In genomic region chr2:219160186-219161017, GRCh38 we compare ENCODE assay signal across 1 cellular context.
TF ChIP-seq lines count a peak whose summit lies in the region.

Gene NHEJ1 (minus strand): TSS chr2:219160815. CDS start chr2:219158362, 2,453 bp downstream.

TF ChIP-seq in K562, 482 proteins besides CTCF, POLR2A, EP300 and RAD21 (continued from another document and continues in another):
- TF ChIP-seq, protein P1, sequence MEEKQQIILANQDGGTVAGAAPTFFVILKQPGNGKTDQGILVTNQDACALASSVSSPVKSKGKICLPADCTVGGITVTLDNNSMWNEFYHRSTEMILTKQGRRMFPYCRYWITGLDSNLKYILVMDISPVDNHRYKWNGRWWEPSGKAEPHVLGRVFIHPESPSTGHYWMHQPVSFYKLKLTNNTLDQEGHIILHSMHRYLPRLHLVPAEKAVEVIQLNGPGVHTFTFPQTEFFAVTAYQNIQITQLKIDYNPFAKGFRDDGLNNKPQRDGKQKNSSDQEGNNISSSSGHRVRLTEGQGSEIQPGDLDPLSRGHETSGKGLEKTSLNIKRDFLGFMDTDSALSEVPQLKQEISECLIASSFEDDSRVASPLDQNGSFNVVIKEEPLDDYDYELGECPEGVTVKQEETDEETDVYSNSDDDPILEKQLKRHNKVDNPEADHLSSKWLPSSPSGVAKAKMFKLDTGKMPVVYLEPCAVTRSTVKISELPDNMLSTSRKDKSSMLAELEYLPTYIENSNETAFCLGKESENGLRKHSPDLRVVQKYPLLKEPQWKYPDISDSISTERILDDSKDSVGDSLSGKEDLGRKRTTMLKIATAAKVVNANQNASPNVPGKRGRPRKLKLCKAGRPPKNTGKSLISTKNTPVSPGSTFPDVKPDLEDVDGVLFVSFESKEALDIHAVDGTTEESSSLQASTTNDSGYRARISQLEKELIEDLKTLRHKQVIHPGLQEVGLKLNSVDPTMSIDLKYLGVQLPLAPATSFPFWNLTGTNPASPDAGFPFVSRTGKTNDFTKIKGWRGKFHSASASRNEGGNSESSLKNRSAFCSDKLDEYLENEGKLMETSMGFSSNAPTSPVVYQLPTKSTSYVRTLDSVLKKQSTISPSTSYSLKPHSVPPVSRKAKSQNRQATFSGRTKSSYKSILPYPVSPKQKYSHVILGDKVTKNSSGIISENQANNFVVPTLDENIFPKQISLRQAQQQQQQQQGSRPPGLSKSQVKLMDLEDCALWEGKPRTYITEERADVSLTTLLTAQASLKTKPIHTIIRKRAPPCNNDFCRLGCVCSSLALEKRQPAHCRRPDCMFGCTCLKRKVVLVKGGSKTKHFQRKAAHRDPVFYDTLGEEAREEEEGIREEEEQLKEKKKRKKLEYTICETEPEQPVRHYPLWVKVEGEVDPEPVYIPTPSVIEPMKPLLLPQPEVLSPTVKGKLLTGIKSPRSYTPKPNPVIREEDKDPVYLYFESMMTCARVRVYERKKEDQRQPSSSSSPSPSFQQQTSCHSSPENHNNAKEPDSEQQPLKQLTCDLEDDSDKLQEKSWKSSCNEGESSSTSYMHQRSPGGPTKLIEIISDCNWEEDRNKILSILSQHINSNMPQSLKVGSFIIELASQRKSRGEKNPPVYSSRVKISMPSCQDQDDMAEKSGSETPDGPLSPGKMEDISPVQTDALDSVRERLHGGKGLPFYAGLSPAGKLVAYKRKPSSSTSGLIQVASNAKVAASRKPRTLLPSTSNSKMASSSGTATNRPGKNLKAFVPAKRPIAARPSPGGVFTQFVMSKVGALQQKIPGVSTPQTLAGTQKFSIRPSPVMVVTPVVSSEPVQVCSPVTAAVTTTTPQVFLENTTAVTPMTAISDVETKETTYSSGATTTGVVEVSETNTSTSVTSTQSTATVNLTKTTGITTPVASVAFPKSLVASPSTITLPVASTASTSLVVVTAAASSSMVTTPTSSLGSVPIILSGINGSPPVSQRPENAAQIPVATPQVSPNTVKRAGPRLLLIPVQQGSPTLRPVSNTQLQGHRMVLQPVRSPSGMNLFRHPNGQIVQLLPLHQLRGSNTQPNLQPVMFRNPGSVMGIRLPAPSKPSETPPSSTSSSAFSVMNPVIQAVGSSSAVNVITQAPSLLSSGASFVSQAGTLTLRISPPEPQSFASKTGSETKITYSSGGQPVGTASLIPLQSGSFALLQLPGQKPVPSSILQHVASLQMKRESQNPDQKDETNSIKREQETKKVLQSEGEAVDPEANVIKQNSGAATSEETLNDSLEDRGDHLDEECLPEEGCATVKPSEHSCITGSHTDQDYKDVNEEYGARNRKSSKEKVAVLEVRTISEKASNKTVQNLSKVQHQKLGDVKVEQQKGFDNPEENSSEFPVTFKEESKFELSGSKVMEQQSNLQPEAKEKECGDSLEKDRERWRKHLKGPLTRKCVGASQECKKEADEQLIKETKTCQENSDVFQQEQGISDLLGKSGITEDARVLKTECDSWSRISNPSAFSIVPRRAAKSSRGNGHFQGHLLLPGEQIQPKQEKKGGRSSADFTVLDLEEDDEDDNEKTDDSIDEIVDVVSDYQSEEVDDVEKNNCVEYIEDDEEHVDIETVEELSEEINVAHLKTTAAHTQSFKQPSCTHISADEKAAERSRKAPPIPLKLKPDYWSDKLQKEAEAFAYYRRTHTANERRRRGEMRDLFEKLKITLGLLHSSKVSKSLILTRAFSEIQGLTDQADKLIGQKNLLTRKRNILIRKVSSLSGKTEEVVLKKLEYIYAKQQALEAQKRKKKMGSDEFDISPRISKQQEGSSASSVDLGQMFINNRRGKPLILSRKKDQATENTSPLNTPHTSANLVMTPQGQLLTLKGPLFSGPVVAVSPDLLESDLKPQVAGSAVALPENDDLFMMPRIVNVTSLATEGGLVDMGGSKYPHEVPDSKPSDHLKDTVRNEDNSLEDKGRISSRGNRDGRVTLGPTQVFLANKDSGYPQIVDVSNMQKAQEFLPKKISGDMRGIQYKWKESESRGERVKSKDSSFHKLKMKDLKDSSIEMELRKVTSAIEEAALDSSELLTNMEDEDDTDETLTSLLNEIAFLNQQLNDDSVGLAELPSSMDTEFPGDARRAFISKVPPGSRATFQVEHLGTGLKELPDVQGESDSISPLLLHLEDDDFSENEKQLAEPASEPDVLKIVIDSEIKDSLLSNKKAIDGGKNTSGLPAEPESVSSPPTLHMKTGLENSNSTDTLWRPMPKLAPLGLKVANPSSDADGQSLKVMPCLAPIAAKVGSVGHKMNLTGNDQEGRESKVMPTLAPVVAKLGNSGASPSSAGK (IDR thresholded peaks at IDR 0.05), result peak; percentile 77
- TF ChIP-seq SRSF1 (IDR thresholded peaks at IDR 0.05; ENCODE audit: low read depth, low read length) (no peak), BMI1 (IDR thresholded peaks at IDR 0.05; ENCODE audit: low read length) (no peak), MXI1 (IDR thresholded peaks at IDR 0.05; ENCODE audit: low read depth, low read length) (no peak), POLR3G (IDR thresholded peaks at IDR 0.05; ENCODE audit: extremely low read depth, insufficient read length, insufficient replicate concordance) (no peak), ZNF41 (CRISPR knock-in tag; conservative IDR thresholded peaks at IDR 0.05) (no peak), ZNF282 (CRISPR knock-in tag; IDR thresholded peaks at IDR 0.05) (no peak), ATF1 (CRISPR knock-in tag; IDR thresholded peaks at IDR 0.05) (no peak), ATF1 (tag; IDR thresholded peaks at IDR 0.05) (no peak), ZBTB17 (CRISPR knock-in tag; IDR thresholded peaks at IDR 0.05) (no peak), PHB (CRISPR knock-in tag; IDR thresholded peaks at IDR 0.05) (no peak), CXXC5 (CRISPR knock-in tag; IDR thresholded peaks at IDR 0.05) (peak; percentile 42), ZNF316 (IDR thresholded peaks at IDR 0.05) (no peak), POLR3A (IDR thresholded peaks at IDR 0.05; ENCODE audit: borderline replicate concordance, extremely low read depth, insufficient read depth, insufficient read length) (no peak), MYNN (IDR thresholded peaks at IDR 0.05) (no peak; the same call in 1 of the 2 replicates), MYNN (CRISPR knock-in tag; IDR thresholded peaks at IDR 0.05) (no peak), MYC (IDR thresholded peaks at IDR 0.05; ENCODE audit: low read depth, low read length) (peak; percentile 69; the same call in 1 of the 2 replicates), MYC (CRISPR knock-in tag; IDR thresholded peaks at IDR 0.05; ENCODE audit: borderline replicate concordance, low read depth) (no peak), LARP7 (IDR thresholded peaks at IDR 0.05) (no peak), RFX7 (CRISPR knock-in tag; IDR thresholded peaks at IDR 0.05) (no peak), ASH1L (IDR thresholded peaks at IDR 0.05; ENCODE audit: borderline replicate concordance, low read depth, partially characterized antibody) (no peak), ILF3 (IDR thresholded peaks at IDR 0.05; ENCODE audit: borderline replicate concordance) (no peak), CC2D1A (IDR thresholded peaks at IDR 0.05) (peak; percentile 77), FOXM1 (IDR thresholded peaks at IDR 0.05; ENCODE audit: low read depth) (no peak), FOXM1 (CRISPR knock-in tag; IDR thresholded peaks at IDR 0.05; ENCODE audit: low read depth) (no peak; the same call in 1 of the 2 replicates), KHSRP (IDR thresholded peaks at IDR 0.05) (no peak), POLR2AphosphoS2 (IDR thresholded peaks at IDR 0.05; ENCODE audit: low read length) (no peak), PYGO2 (tag; IDR thresholded peaks at IDR 0.05) (no peak), XRCC5 (IDR thresholded peaks at IDR 0.05; ENCODE audit: low read depth, low read length) (no peak), ATF2 (CRISPR knock-in tag; IDR thresholded peaks at IDR 0.05) (no peak), ZNF699 (CRISPR knock-in tag; IDR thresholded peaks at IDR 0.05; ENCODE audit: insufficient replicate concordance) (no peak), RBM25 (IDR thresholded peaks at IDR 0.05; ENCODE audit: low read depth, low read length, severe bottlenecking) (no peak), HDAC2 (IDR thresholded peaks at IDR 0.05) (no peak; the same call in none of the 2 replicates), ZC3H11A (IDR thresholded peaks at IDR 0.05; ENCODE audit: low read depth, low read length) (no peak), CBFB (CRISPR knock-in tag; IDR thresholded peaks at IDR 0.05) (no peak; the same call in 1 of the 2 replicates), ZFP1 (CRISPR knock-in tag; IDR thresholded peaks at IDR 0.05) (no peak), MAX (CRISPR knock-in tag; IDR thresholded peaks at IDR 0.05) (peak; percentile 69; the same call in 1 of the 2 replicates), ARHGAP35 (IDR thresholded peaks at IDR 0.05; ENCODE audit: partially characterized antibody) (no peak), JUNB (CRISPR knock-in tag; conservative IDR thresholded peaks at IDR 0.05) (no peak), IRF1 (CRISPR knock-in tag; IDR thresholded peaks at IDR 0.05; ENCODE audit: borderline replicate concordance) (no peak)
- TF ChIP-seq, protein P2, sequence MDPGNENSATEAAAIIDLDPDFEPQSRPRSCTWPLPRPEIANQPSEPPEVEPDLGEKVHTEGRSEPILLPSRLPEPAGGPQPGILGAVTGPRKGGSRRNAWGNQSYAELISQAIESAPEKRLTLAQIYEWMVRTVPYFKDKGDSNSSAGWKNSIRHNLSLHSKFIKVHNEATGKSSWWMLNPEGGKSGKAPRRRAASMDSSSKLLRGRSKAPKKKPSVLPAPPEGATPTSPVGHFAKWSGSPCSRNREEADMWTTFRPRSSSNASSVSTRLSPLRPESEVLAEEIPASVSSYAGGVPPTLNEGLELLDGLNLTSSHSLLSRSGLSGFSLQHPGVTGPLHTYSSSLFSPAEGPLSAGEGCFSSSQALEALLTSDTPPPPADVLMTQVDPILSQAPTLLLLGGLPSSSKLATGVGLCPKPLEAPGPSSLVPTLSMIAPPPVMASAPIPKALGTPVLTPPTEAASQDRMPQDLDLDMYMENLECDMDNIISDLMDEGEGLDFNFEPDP (CRISPR knock-in tag; IDR thresholded peaks at IDR 0.05), result no peak
- TF ChIP-seq, protein P3, sequence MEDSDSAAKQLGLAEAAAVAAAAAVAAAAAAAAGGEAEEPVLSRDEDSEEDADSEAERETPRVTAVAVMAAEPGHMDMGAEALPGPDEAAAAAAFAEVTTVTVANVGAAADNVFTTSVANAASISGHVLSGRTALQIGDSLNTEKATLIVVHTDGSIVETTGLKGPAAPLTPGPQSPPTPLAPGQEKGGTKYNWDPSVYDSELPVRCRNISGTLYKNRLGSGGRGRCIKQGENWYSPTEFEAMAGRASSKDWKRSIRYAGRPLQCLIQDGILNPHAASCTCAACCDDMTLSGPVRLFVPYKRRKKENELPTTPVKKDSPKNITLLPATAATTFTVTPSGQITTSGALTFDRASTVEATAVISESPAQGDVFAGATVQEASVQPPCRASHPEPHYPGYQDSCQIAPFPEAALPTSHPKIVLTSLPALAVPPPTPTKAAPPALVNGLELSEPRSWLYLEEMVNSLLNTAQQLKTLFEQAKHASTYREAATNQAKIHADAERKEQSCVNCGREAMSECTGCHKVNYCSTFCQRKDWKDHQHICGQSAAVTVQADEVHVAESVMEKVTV (CRISPR knock-in tag; IDR thresholded peaks at IDR 0.05), result peak; percentile 72
- TF ChIP-seq, protein P4, sequence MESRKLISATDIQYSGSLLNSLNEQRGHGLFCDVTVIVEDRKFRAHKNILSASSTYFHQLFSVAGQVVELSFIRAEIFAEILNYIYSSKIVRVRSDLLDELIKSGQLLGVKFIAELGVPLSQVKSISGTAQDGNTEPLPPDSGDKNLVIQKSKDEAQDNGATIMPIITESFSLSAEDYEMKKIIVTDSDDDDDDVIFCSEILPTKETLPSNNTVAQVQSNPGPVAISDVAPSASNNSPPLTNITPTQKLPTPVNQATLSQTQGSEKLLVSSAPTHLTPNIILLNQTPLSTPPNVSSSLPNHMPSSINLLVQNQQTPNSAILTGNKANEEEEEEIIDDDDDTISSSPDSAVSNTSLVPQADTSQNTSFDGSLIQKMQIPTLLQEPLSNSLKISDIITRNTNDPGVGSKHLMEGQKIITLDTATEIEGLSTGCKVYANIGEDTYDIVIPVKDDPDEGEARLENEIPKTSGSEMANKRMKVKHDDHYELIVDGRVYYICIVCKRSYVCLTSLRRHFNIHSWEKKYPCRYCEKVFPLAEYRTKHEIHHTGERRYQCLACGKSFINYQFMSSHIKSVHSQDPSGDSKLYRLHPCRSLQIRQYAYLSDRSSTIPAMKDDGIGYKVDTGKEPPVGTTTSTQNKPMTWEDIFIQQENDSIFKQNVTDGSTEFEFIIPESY (CRISPR knock-in tag; IDR thresholded peaks at IDR 0.05), result no peak
